ENCODE assay signal across 7 cellular contexts in genomic region chrX:44872319-44872816, GRCh38. TPM values are rescaled to one million over a fixed set of nuclear protein-coding genes. Genes with fewer than 3 reads are reported as not detected.
A peak's percentile ranks its signal among the peaks of the same experiment; 100 is the strongest.
DNase-seq lines count a peak whose midpoint lies in the region; ATAC-seq and TF ChIP-seq lines count a peak whose summit lies in the region.

No MANE protein-coding gene starts in this region.

- no peaks in the 10 kb centered on the region for H3K27me3 ChIP-seq in KMS-11 (ENCODE audit: insufficient read depth, low read depth)
- no peaks in the 10 kb centered on the region for H3K27me3 ChIP-seq in osteoblast (ENCODE audit: insufficient read depth, low read length)

- peak; percentile 1 for TF ChIP-seq CTCF in GM13976 (IDR thresholded peaks at IDR 0.05; ENCODE audit: borderline replicate concordance, control extremely low read depth, extremely low read depth, insufficient read depth, missing control alignments)
- no peak for TF ChIP-seq CTCF in KMS-11 (conservative IDR thresholded peaks at IDR 0.05; ENCODE audit: low read depth, low read length)
- TF ChIP-seq CTCF in foreskin fibroblast (IDR thresholded peaks at IDR 0.05; ENCODE audit: low read depth, low read length): no peak
- no peak for TF ChIP-seq CTCF in osteoblast (IDR thresholded peaks at IDR 0.05; ENCODE audit: extremely low read depth, low read depth, low read length)

- in situ Hi-C loops in GM13976 (cut with MboI; ENCODE audit: low sequenced_read_pairs, unreplicated experiment): no loop called here

- H3K4me1 ChIP-seq in KMS-11 (ENCODE audit: low read depth, poor library complexity, severe bottlenecking) (peaks cover 21% of the 10 kb centered on the region), osteoblast (ENCODE audit: insufficient read depth, low read length) (peaks cover 10% of the 10 kb centered on the region)

- H2AFZ ChIP-seq in KMS-11 (ENCODE audit: low read depth) (peak overlapping the region; percentile 54), osteoblast (ENCODE audit: low read length) (peak overlapping the region; percentile 92)

- H3K27ac ChIP-seq in KMS-11 (peak overlapping the region; percentile 84), osteoblast (ENCODE audit: low read depth, low read length) (peak overlapping the region; percentile 84)

- no peak overlapping the region for H3K4me3 ChIP-seq in KMS-11 (IDR thresholded peaks at IDR 0.05; ENCODE audit: insufficient read depth, low read depth, low read length)
- peak overlapping the region; percentile 59 to 77 for H3K4me3 ChIP-seq in foreskin fibroblast (ENCODE audit: low read depth in 1 of 2, low read length in 2 of 2)
- peak overlapping the region; percentile 91 for H3K4me3 ChIP-seq in osteoblast (ENCODE audit: insufficient read depth, low read length)

- no peaks in the 10 kb centered on the region for H3K9me3 ChIP-seq in osteoblast (ENCODE audit: low read depth, low read length)

- H4K20me1 ChIP-seq in KMS-11 (ENCODE audit: insufficient read depth): no peaks in the 10 kb centered on the region
- peaks cover 14% of the 10 kb centered on the region for H4K20me1 ChIP-seq in osteoblast (ENCODE audit: insufficient read depth, low read length)

- DNase-seq in GM13976 (ENCODE audit: low spot score) (peak; percentile 54), foreskin fibroblast (peak; percentile 5 to 47), osteoblast (ENCODE audit: insufficient read length, low spot score, missing footprints) (peak; percentile 90), NCI-H226 (no peak)
- peak; percentile 4 to 30 for DNase-seq in activated T-helper 1 cell treated with anti-CD3 and anti-CD28 coated beads, Interleukin-2, amount 50 U/mL, for 16 hours (ENCODE audit: low read depth in 1 of 2, low spot score in 1 of 2)

- peaks cover 49% of the 10 kb centered on the region for H3K79me2 ChIP-seq in KMS-11 (ENCODE audit: insufficient read depth, low read depth)
- H3K79me2 ChIP-seq in osteoblast (ENCODE audit: insufficient read depth, low read length): peaks cover 53% of the 10 kb centered on the region

- peak; percentile 20 for ATAC-seq in GM21786 (IDR thresholded peaks at IDR 0.05; ENCODE audit: unreplicated experiment)

- peak overlapping the region; percentile 97 for H3K9ac ChIP-seq in KMS-11

- peak overlapping the region; percentile 66 for H3K4me2 ChIP-seq in KMS-11
- peak overlapping the region; percentile 85 for H3K4me2 ChIP-seq in osteoblast (ENCODE audit: insufficient read depth, low read length)

- H3K36me3 ChIP-seq in KMS-11 (ENCODE audit: insufficient read depth) (no peaks in the 10 kb centered on the region), osteoblast (ENCODE audit: insufficient read depth, low read length) (peaks cover 3% of the 10 kb centered on the region)

RNA-seq across cellular contexts. Expression of gene KDM6A, which starts 0.6 kb away (rescaled TPM):
- 20.3 and 33.0 TPM in 2 replicates for total RNA-seq in osteoblast

RNA-seq across cellular contexts. Expression of gene DUSP21, which starts 28.5 kb away (rescaled TPM):
- total RNA-seq in osteoblast: not detected in 2 replicates
